Comparison of ENCODE assay signal across 8 cellular contexts in genomic region chr15:40470423-40471104, GRCh38. TPM values are rescaled to one million over a fixed set of nuclear protein-coding genes. Genes with fewer than 3 reads are reported as not detected.
DNase-seq lines count a peak whose midpoint lies in the region; ATAC-seq, FAIRE-seq and TF ChIP-seq lines count a peak whose summit lies in the region.

A gene with protein sequence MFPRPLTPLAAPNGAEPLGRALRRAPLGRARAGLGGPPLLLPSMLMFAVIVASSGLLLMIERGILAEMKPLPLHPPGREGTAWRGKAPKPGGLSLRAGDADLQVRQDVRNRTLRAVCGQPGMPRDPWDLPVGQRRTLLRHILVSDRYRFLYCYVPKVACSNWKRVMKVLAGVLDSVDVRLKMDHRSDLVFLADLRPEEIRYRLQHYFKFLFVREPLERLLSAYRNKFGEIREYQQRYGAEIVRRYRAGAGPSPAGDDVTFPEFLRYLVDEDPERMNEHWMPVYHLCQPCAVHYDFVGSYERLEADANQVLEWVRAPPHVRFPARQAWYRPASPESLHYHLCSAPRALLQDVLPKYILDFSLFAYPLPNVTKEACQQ (plus strand): TSS chr15:40470984. CDS start chr15:40471214, 230 bp downstream.

- H3K4me3 ChIP-seq in BE2C (ENCODE audit: low read depth, low read length) (peak within 1 kb of the TSS; percentile 88), osteoblast (ENCODE audit: insufficient read depth, low read length) (peak within 1 kb of the TSS; percentile 81)

- H4K20me1 ChIP-seq in osteoblast (ENCODE audit: insufficient read depth, low read length), result peaks cover 12% of the 10 kb centered on the region

- H3K27me3 ChIP-seq in BE2C (no peaks in the 10 kb centered on the region), osteoblast (ENCODE audit: insufficient read depth, low read length) (no peaks in the 10 kb centered on the region)

- H3K4me1 ChIP-seq in BE2C (no peaks in the 10 kb centered on the region; the same call in 1 of the 2 replicates), osteoblast (ENCODE audit: insufficient read depth, low read length) (peaks cover 21% of the 10 kb centered on the region)

- peaks cover 5% of the 10 kb centered on the region for H3K79me2 ChIP-seq in osteoblast (ENCODE audit: insufficient read depth, low read length)

- H3K36me3 ChIP-seq in BE2C, result peaks cover 8% of the 10 kb centered on the region
- peaks cover 2% of the 10 kb centered on the region for H3K36me3 ChIP-seq in osteoblast (ENCODE audit: insufficient read depth, low read length)

- no peaks in the 10 kb centered on the region for H3K9me3 Mint-ChIP-seq in activated naive CD4-positive, alpha-beta T cell treated with anti-CD3 and anti-CD28 coated beads, Interleukin-2, amount 50 U/mL, for 72 hours

- FAIRE-seq in urothelium cell line (lab: Jason Lieb, UNC), result peak; percentile 79

- DNase-seq in BE2C (peak; percentile 84), SK-N-DZ (ENCODE audit: low spot score) (peak; percentile 69), glomerular endothelial cell (ENCODE audit: extremely low read depth, low read depth, low spot score) (no peak), osteoblast (ENCODE audit: insufficient read length, low spot score, missing footprints) (peak; percentile 98), urothelium cell line (ENCODE audit: low spot score) (peak; percentile 90)
- DNase-seq in activated naive CD4-positive, alpha-beta T cell treated with anti-CD3 and anti-CD28 coated beads, Interleukin-2, amount 50 U/mL, for 72 hours (ENCODE audit: low spot score in 2 of 2), result peak in 1 of 2 donors; percentile 53

- H3K27ac Mint-ChIP-seq in activated naive CD4-positive, alpha-beta T cell treated with anti-CD3 and anti-CD28 coated beads, Interleukin-2, amount 50 U/mL, for 72 hours, result peak within 1 kb of the TSS in 1 of 2 donors; percentile 57

- peak within 1 kb of the TSS; percentile 26 for H3K27ac ChIP-seq in osteoblast (ENCODE audit: low read depth, low read length)

- no peaks in the 10 kb centered on the region for H3K9me3 ChIP-seq in BE2C
- H3K9me3 ChIP-seq in osteoblast (ENCODE audit: low read depth, low read length), result no peaks in the 10 kb centered on the region

- no peaks in the 10 kb centered on the region for H3K36me3 Mint-ChIP-seq in activated naive CD4-positive, alpha-beta T cell treated with anti-CD3 and anti-CD28 coated beads, Interleukin-2, amount 50 U/mL, for 72 hours

- peak within 1 kb of the TSS; percentile 97 for H3K4me2 ChIP-seq in osteoblast (ENCODE audit: insufficient read depth, low read length)

- TF ChIP-seq CTCF in BE2C (IDR thresholded peaks at IDR 0.05; ENCODE audit: low read depth, low read length) (peak; percentile 5; the same call in 1 of the 2 replicates), osteoblast (IDR thresholded peaks at IDR 0.05; ENCODE audit: extremely low read depth, low read depth, low read length) (no peak)

- ATAC-seq in GM19023 (IDR thresholded peaks at IDR 0.05; ENCODE audit: unreplicated experiment), result peak; percentile 74
- peak; percentile 45 for ATAC-seq in HG03521 (IDR thresholded peaks at IDR 0.05; ENCODE audit: unreplicated experiment)
- ATAC-seq in activated naive CD4-positive, alpha-beta T cell treated with anti-CD3 and anti-CD28 coated beads, Interleukin-2, amount 50 U/mL, for 72 hours, result peak; percentile 53 to 83

- H2AFZ ChIP-seq in osteoblast (ENCODE audit: low read length), result peak within 1 kb of the TSS; percentile 83

RNA-seq across cellular contexts. Expression of the gene that starts here (rescaled TPM):
- polyA plus RNA-seq in BE2C (2012; ENCODE audit: insufficient read depth, insufficient read length, low read depth), result 41.6 TPM
- polyA plus RNA-seq in SK-N-DZ (2014; cell fraction: cytosol; rRNA removed), result 16.2 and 18.3 TPM in 2 replicates
- 5.8 and 7.1 TPM in 2 replicates for polyA plus RNA-seq in SK-N-DZ (2014; cell fraction: nucleus; rRNA removed)
- total RNA-seq in activated naive CD4-positive, alpha-beta T cell treated with anti-CD3 and anti-CD28 coated beads, Interleukin-2, amount 50 U/mL, for 72 hours, result 1 to 10 TPM; 1.6 to 6.7 TPM
- total RNA-seq in glomerular endothelial cell, result 35.5 and 51.1 TPM in 2 replicates
- 13.4 and 13.6 TPM in 2 replicates for total RNA-seq in osteoblast
